ENCODE assay signal across 38 cellular contexts in genomic region chr15:37481126-37481525, GRCh38.
"Had no signal": no experiment of that assay in that cellular context is flagged by ENCODE, and none has a peak within 500 bp of the region (broad histone marks: within the 10 kb centered on the region; RNA-seq: fewer than 3 reads in every experiment).

No MANE protein-coding gene starts in this region.

- ATAC-seq: activated CD4-positive, alpha-beta T cell treated with anti-CD3 and anti-CD28 coated beads for 36 hours; activated CD4-positive, CD25-positive, alpha-beta regulatory T cell treated with anti-CD3 and anti-CD28 coated beads, Interleukin-2, amount 50 U/mL, for 24 hours; activated CD8-positive, alpha-beta memory T cell treated with anti-CD3 and anti-CD28 coated beads, Interleukin-2, amount 10 ng/mL, durations not matched to agents 7 days and 5 days; activated CD8-positive, alpha-beta T cell treated with anti-CD3 and anti-CD28 coated beads, Interleukin-2, amount 10 ng/mL, durations not matched to agents 7 days and 5 days; body of pancreas; WTC11 had no signal

- H3K4me3 Mint-ChIP-seq: activated CD4-positive, alpha-beta memory T cell treated with anti-CD3 and anti-CD28 coated beads, Interleukin-2, amount 10 ng/mL, durations not matched to agents 7 days and 5 days; activated CD4-positive, alpha-beta T cell treated with anti-CD3 and anti-CD28 coated beads for 36 hours; activated CD4-positive, alpha-beta T cell treated with anti-CD3 and anti-CD28 coated beads, Interleukin-2, amount 10 ng/mL, durations not matched to agents 7 days and 5 days; activated CD8-positive, alpha-beta memory T cell treated with anti-CD3 and anti-CD28 coated beads, Interleukin-2, amount 10 ng/mL, durations not matched to agents 7 days and 5 days; activated CD8-positive, alpha-beta T cell treated with anti-CD3 and anti-CD28 coated beads, Interleukin-2, amount 10 ng/mL, durations not matched to agents 7 days and 5 days; activated naive CD4-positive, alpha-beta T cell treated with anti-CD3 and anti-CD28 coated beads, Interleukin-2, amount 10 ng/mL, durations not matched to agents 7 days and 5 days; activated naive CD4-positive, alpha-beta T cell treated with anti-CD3 and anti-CD28 coated beads, Interleukin-2, amount 50 U/mL, for 24 hours; activated naive CD8-positive, alpha-beta T cell treated with anti-CD3 and anti-CD28 coated beads for 36 hours; activated T-cell treated with anti-CD3 and anti-CD28 coated beads, Interleukin-2, amount 50 U/mL, for 24 hours; central memory CD8-positive, alpha-beta T cell; T-helper 1 cell treated with Interleukin-12 subunit alpha and Interleukin-12 subunit beta and Interleukin-4 antibody, amounts not matched to agents 30 μg/mL and 1 μg/mL, for 36 hours; T-helper 2 cell treated with Interferon-gamma antibody and Interleukin-4, amounts not matched to agents 5 μg/mL and 100 μg/mL, for 36 hours; WTC11 had no signal

- H3K9me3 ChIP-seq: adrenal gland, body of pancreas, breast epithelium had no signal

- H3K27me3 ChIP-seq: adrenal gland, body of pancreas, brain microvascular endothelial cell, breast epithelium, cardiac muscle cell had no signal

- H3K4me3 ChIP-seq: adrenal gland, body of pancreas, breast epithelium, cardiac muscle cell had no signal

- H3K27me3 Mint-ChIP-seq: activated CD4-positive, alpha-beta memory T cell treated with anti-CD3 and anti-CD28 coated beads, Interleukin-2, amount 10 ng/mL, durations not matched to agents 7 days and 5 days; activated CD4-positive, alpha-beta T cell treated with anti-CD3 and anti-CD28 coated beads for 36 hours; activated CD4-positive, alpha-beta T cell treated with anti-CD3 and anti-CD28 coated beads, Interleukin-2, amount 10 ng/mL, durations not matched to agents 7 days and 5 days; activated CD8-positive, alpha-beta memory T cell treated with anti-CD3 and anti-CD28 coated beads, Interleukin-2, amount 10 ng/mL, durations not matched to agents 7 days and 5 days; activated naive CD4-positive, alpha-beta T cell treated with anti-CD3 and anti-CD28 coated beads, Interleukin-2, amount 10 ng/mL, durations not matched to agents 7 days and 5 days; activated naive CD8-positive, alpha-beta T cell treated with anti-CD3 and anti-CD28 coated beads for 36 hours; activated T-cell treated with anti-CD3 and anti-CD28 coated beads, Interleukin-2, amount 50 U/mL, for 24 hours; central memory CD8-positive, alpha-beta T cell had no signal

- H3K27ac Mint-ChIP-seq: activated CD4-positive, alpha-beta memory T cell treated with anti-CD3 and anti-CD28 coated beads, Interleukin-2, amount 10 ng/mL, durations not matched to agents 7 days and 5 days; activated CD4-positive, alpha-beta T cell treated with anti-CD3 and anti-CD28 coated beads for 36 hours; activated CD4-positive, alpha-beta T cell treated with anti-CD3 and anti-CD28 coated beads, Interleukin-2, amount 10 ng/mL, durations not matched to agents 7 days and 5 days; activated CD8-positive, alpha-beta memory T cell treated with anti-CD3 and anti-CD28 coated beads, Interleukin-2, amount 10 ng/mL, durations not matched to agents 7 days and 5 days; activated CD8-positive, alpha-beta T cell treated with anti-CD3 and anti-CD28 coated beads, Interleukin-2, amount 10 ng/mL, durations not matched to agents 7 days and 5 days; activated naive CD4-positive, alpha-beta T cell treated with anti-CD3 and anti-CD28 coated beads, Interleukin-2, amount 10 ng/mL, durations not matched to agents 7 days and 5 days; activated naive CD4-positive, alpha-beta T cell treated with anti-CD3 and anti-CD28 coated beads, Interleukin-2, amount 50 U/mL, for 24 hours; activated naive CD8-positive, alpha-beta T cell treated with anti-CD3 and anti-CD28 coated beads for 36 hours; activated T-cell treated with anti-CD3 and anti-CD28 coated beads, Interleukin-2, amount 50 U/mL, for 24 hours; activated T-helper 2 cell treated with anti-CD3 and anti-CD28 coated beads, Interferon-gamma antibody, Interleukin-2, Interleukin-4, amounts not matched to agents 10 μg/mL and 5 μg/mL and 100 μg/mL, durations not matched to agents 14 hours and 24 hours and 36 hours; T-helper 1 cell treated with Interleukin-12 subunit alpha and Interleukin-12 subunit beta and Interleukin-4 antibody, amounts not matched to agents 30 μg/mL and 1 μg/mL, for 36 hours; T-helper 2 cell treated with Interferon-gamma antibody and Interleukin-4, amounts not matched to agents 5 μg/mL and 100 μg/mL, for 36 hours; WTC11 had no signal

- H3K9me3 Mint-ChIP-seq: activated naive CD8-positive, alpha-beta T cell treated with anti-CD3 and anti-CD28 coated beads for 36 hours had no signal

- DNase-seq: activated CD4-positive, alpha-beta memory T cell treated with anti-CD3 and anti-CD28 coated beads, Interleukin-2, amount 10 ng/mL, durations not matched to agents 7 days and 5 days; activated CD4-positive, alpha-beta T cell treated with anti-CD3 and anti-CD28 coated beads for 1 hour; activated CD4-positive, alpha-beta T cell treated with anti-CD3 and anti-CD28 coated beads for 36 hours; activated CD4-positive, alpha-beta T cell treated with anti-CD3 and anti-CD28 coated beads for 48 hours; activated CD4-positive, alpha-beta T cell treated with anti-CD3 and anti-CD28 coated beads, Interleukin-2, amount 10 ng/mL, durations not matched to agents 7 days and 5 days; activated CD4-positive, alpha-beta T cell treated with anti-CD3 and anti-CD28 coated beads, Interleukin-2, amount 50 U/mL, for 48 hours; activated CD4-positive, CD25-positive, alpha-beta regulatory T cell; activated CD8-positive, alpha-beta memory T cell treated with anti-CD3 and anti-CD28 coated beads for 24 hours; activated CD8-positive, alpha-beta memory T cell treated with anti-CD3 and anti-CD28 coated beads, Interleukin-2, amount 10 ng/mL, durations not matched to agents 7 days and 5 days; activated CD8-positive, alpha-beta memory T cell treated with anti-CD3 and anti-CD28 coated beads, Interleukin-2, amount 50 U/mL, for 48 hours; activated CD8-positive, alpha-beta T cell treated with anti-CD3 and anti-CD28 coated beads, Interleukin-2, amount 10 ng/mL, durations not matched to agents 7 days and 5 days; activated effector memory CD4-positive, alpha-beta T cell treated with Interleukin-2 at 50 U/mL for 16 hours; activated gamma-delta T cell; activated naive CD4-positive, alpha-beta T cell treated with anti-CD3 and anti-CD28 coated beads, Interleukin-2, amount 10 ng/mL, durations not matched to agents 7 days and 5 days; activated naive CD4-positive, alpha-beta T cell treated with Interleukin-2 at 50 U/mL for 16 hours; activated naive CD8-positive, alpha-beta T cell treated with anti-CD3 and anti-CD28 coated beads for 36 hours; activated T-cell treated with anti-CD3 and anti-CD28 coated beads, Interleukin-2, amount 50 U/mL, for 24 hours; activated T-cell treated with anti-CD3 and anti-CD28 coated beads, Interleukin-2, amount 50 U/mL, for 48 hours; adrenal gland; amniotic stem cell; aorta; body of pancreas; brain microvascular endothelial cell; cerebellar nuclear complex; T-helper 1 cell; T-helper 2 cell; T-helper 9 cell; WERI-Rb-1 had no signal

- H3K4me1 Mint-ChIP-seq: activated CD4-positive, alpha-beta memory T cell treated with anti-CD3 and anti-CD28 coated beads, Interleukin-2, amount 10 ng/mL, durations not matched to agents 7 days and 5 days; activated CD4-positive, alpha-beta T cell treated with anti-CD3 and anti-CD28 coated beads for 36 hours; activated CD4-positive, alpha-beta T cell treated with anti-CD3 and anti-CD28 coated beads, Interleukin-2, amount 10 ng/mL, durations not matched to agents 7 days and 5 days; activated CD8-positive, alpha-beta memory T cell treated with anti-CD3 and anti-CD28 coated beads, Interleukin-2, amount 10 ng/mL, durations not matched to agents 7 days and 5 days; activated naive CD4-positive, alpha-beta T cell treated with anti-CD3 and anti-CD28 coated beads, Interleukin-2, amount 10 ng/mL, durations not matched to agents 7 days and 5 days; activated naive CD4-positive, alpha-beta T cell treated with anti-CD3 and anti-CD28 coated beads, Interleukin-2, amount 50 U/mL, for 24 hours; activated naive CD8-positive, alpha-beta T cell treated with anti-CD3 and anti-CD28 coated beads for 36 hours; central memory CD8-positive, alpha-beta T cell; WTC11 had no signal

- H3K27ac ChIP-seq: adrenal gland, body of pancreas, brain microvascular endothelial cell, breast epithelium, cardiac muscle cell, WERI-Rb-1 had no signal

- H3K4me1 ChIP-seq: adrenal gland, body of pancreas, breast epithelium had no signal

- H3K36me3 ChIP-seq: adrenal gland, brain microvascular endothelial cell, breast epithelium, cardiac muscle cell, WERI-Rb-1 had no signal

- H3K36me3 Mint-ChIP-seq: activated CD8-positive, alpha-beta memory T cell treated with anti-CD3 and anti-CD28 coated beads, Interleukin-2, amount 10 ng/mL, durations not matched to agents 7 days and 5 days; activated naive CD4-positive, alpha-beta T cell treated with anti-CD3 and anti-CD28 coated beads, Interleukin-2, amount 10 ng/mL, durations not matched to agents 7 days and 5 days; activated naive CD4-positive, alpha-beta T cell treated with anti-CD3 and anti-CD28 coated beads, Interleukin-2, amount 50 U/mL, for 24 hours; activated naive CD8-positive, alpha-beta T cell treated with anti-CD3 and anti-CD28 coated beads for 36 hours had no signal

- FAIRE-seq: astrocyte had no signal
